Comparison of ENCODE assay signal across 16 cellular contexts in genomic region chr12:29611906-29612305, GRCh38.
DNase-seq lines count a peak whose midpoint lies in the region; ATAC-seq and TF ChIP-seq lines count a peak whose summit lies in the region.
"Had no signal": no experiment of that assay in that cellular context is flagged by ENCODE, and none has a peak within 500 bp of the region (broad histone marks: within the 10 kb centered on the region; RNA-seq: fewer than 3 reads in every experiment).

No MANE protein-coding gene starts in this region.

- H3K27me3 Mint-ChIP-seq in natural killer cell treated with Interleukin-12 subunit alpha and Interleukin-12 subunit beta and Interleukin-15 and Interleukin-18, amount 100 ng/mL, for 72 hours, result peaks cover 2 to 11% of the 10 kb centered on the region in 2 donors

- no peaks in the 10 kb centered on the region for H3K36me3 ChIP-seq in osteoblast (ENCODE audit: insufficient read depth, low read length)
- H3K36me3 ChIP-seq: upper lobe of right lung had no signal

- no peak for ATAC-seq in natural killer cell treated with Interleukin-12 subunit alpha and Interleukin-12 subunit beta and Interleukin-15 and Interleukin-18, amount 100 ng/mL, for 72 hours
- ATAC-seq: A549, upper lobe of right lung had no signal

- TF ChIP-seq CTCF in osteoblast (IDR thresholded peaks at IDR 0.05; ENCODE audit: extremely low read depth, low read depth, low read length), result peak; percentile 19

- peak; percentile 2 for DNase-seq in NCI-H1105 (lab: John Stamatoyannopoulos, UW)
- no peak for DNase-seq in NCI-H1105 treated with DMSO at 0.1 percent for 48 hours (lab: John Stamatoyannopoulos, UW)
- DNase-seq in NCI-H69 (lab: John Stamatoyannopoulos, UW), result peak; percentile 16
- DNase-seq in fibroblast of peridontal ligament (ENCODE audit: extremely low read depth), result peak; percentile 84
- DNase-seq in osteoblast (ENCODE audit: insufficient read length, low spot score, missing footprints), result peak; percentile 80
- DNase-seq in erythroblast (lab: John Stamatoyannopoulos, UW), result no peak
- no peak for DNase-seq in anterior cingulate cortex (lab: John Stamatoyannopoulos, UW)
- DNase-seq in natural killer cell treated with Interleukin-12 subunit alpha and Interleukin-12 subunit beta and Interleukin-15 and Interleukin-18, amount 100 ng/mL, for 72 hours (ENCODE audit: low spot score), result no peak
- DNase-seq: activated CD4-positive, CD25-positive, alpha-beta regulatory T cell; activated naive CD8-positive, alpha-beta T cell treated with anti-CD3 and anti-CD28 coated beads, Interleukin-2, amount 10 ng/mL, durations not matched to agents 7 days and 5 days; DMS153; posterior cingulate gyrus; stimulated activated CD8-positive, alpha-beta memory T cell treated with anti-CD3 and anti-CD28 coated beads, Interleukin-4, amount 100 ng/mL, for 48 hours; SW 1271; upper lobe of right lung had no signal

- H3K4me2 ChIP-seq in osteoblast (ENCODE audit: insufficient read depth, low read length), result no peak overlapping the region
- H3K4me2 ChIP-seq: A549 had no signal

- no peaks in the 10 kb centered on the region for H3K27me3 ChIP-seq in osteoblast (ENCODE audit: insufficient read depth, low read length)
- H3K27me3 ChIP-seq: upper lobe of right lung had no signal

- no peaks in the 10 kb centered on the region for H3K4me1 Mint-ChIP-seq in natural killer cell treated with Interleukin-12 subunit alpha and Interleukin-12 subunit beta and Interleukin-15 and Interleukin-18, amount 100 ng/mL, for 72 hours (ENCODE audit: low read depth in 2 of 2)
- H3K4me1 Mint-ChIP-seq: activated naive CD8-positive, alpha-beta T cell treated with anti-CD3 and anti-CD28 coated beads, Interleukin-2, amount 10 ng/mL, durations not matched to agents 7 days and 5 days had no signal

- H3K79me2 ChIP-seq in osteoblast (ENCODE audit: insufficient read depth, low read length), result no peaks in the 10 kb centered on the region

- no peak for TF ChIP-seq POLR2A in erythroblast (IDR thresholded peaks at IDR 0.05; ENCODE audit: low read length)

- peak overlapping the region; percentile 11 for H3K27ac ChIP-seq in osteoblast (ENCODE audit: low read depth, low read length)
- H3K27ac ChIP-seq: A549, upper lobe of right lung had no signal

- no peak overlapping the region for H2AFZ ChIP-seq in osteoblast (ENCODE audit: low read length)

- H3K4me3 Mint-ChIP-seq in natural killer cell treated with Interleukin-12 subunit alpha and Interleukin-12 subunit beta and Interleukin-15 and Interleukin-18, amount 100 ng/mL, for 72 hours, result no peak overlapping the region
- H3K4me3 Mint-ChIP-seq: activated naive CD8-positive, alpha-beta T cell treated with anti-CD3 and anti-CD28 coated beads, Interleukin-2, amount 10 ng/mL, durations not matched to agents 7 days and 5 days had no signal

- H4K20me1 ChIP-seq in osteoblast (ENCODE audit: insufficient read depth, low read length), result no peaks in the 10 kb centered on the region

- no peaks in the 10 kb centered on the region for H3K9me3 ChIP-seq in osteoblast (ENCODE audit: low read depth, low read length)
- H3K9me3 ChIP-seq: A549, upper lobe of right lung had no signal

- no peaks in the 10 kb centered on the region for H3K36me3 Mint-ChIP-seq in natural killer cell treated with Interleukin-12 subunit alpha and Interleukin-12 subunit beta and Interleukin-15 and Interleukin-18, amount 100 ng/mL, for 72 hours
- H3K36me3 Mint-ChIP-seq: activated naive CD8-positive, alpha-beta T cell treated with anti-CD3 and anti-CD28 coated beads, Interleukin-2, amount 10 ng/mL, durations not matched to agents 7 days and 5 days had no signal

- peaks cover under 1% of the 10 kb centered on the region for H3K9me3 Mint-ChIP-seq in natural killer cell treated with Interleukin-12 subunit alpha and Interleukin-12 subunit beta and Interleukin-15 and Interleukin-18, amount 100 ng/mL, for 72 hours
- H3K9me3 Mint-ChIP-seq: activated naive CD8-positive, alpha-beta T cell treated with anti-CD3 and anti-CD28 coated beads, Interleukin-2, amount 10 ng/mL, durations not matched to agents 7 days and 5 days had no signal

- H3K4me3 ChIP-seq in osteoblast (ENCODE audit: insufficient read depth, low read length), result no peak overlapping the region
- H3K4me3 ChIP-seq: A549, upper lobe of right lung had no signal

- H3K27ac Mint-ChIP-seq in natural killer cell treated with Interleukin-12 subunit alpha and Interleukin-12 subunit beta and Interleukin-15 and Interleukin-18, amount 100 ng/mL, for 72 hours, result no peak overlapping the region
- H3K27ac Mint-ChIP-seq: activated naive CD8-positive, alpha-beta T cell treated with anti-CD3 and anti-CD28 coated beads, Interleukin-2, amount 10 ng/mL, durations not matched to agents 7 days and 5 days had no signal

- peaks cover 34% of the 10 kb centered on the region for H3K4me1 ChIP-seq in osteoblast (ENCODE audit: insufficient read depth, low read length)
- H3K4me1 ChIP-seq: A549, upper lobe of right lung had no signal

Comparison
In these comparisons a context has a peak if more than half of its experiments do, and no peak if none do; other contexts are left out.
1. DNase-seq: peak in NCI-H1105 (single experiment), NCI-H69 (single experiment), fibroblast of peridontal ligament (single experiment) and osteoblast (single experiment); none in NCI-H1105 treated with DMSO at 0.1 percent for 48 hours (single experiment), erythroblast (0 of 2), anterior cingulate cortex (0 of 58) and natural killer cell treated with Interleukin-12 subunit alpha and Interleukin-12 subunit beta and Interleukin-15 and Interleukin-18, amount 100 ng/mL, for 72 hours (single experiment).